10 cellular contexts compared by ENCODE assay signal in genomic region chr3:136186330-136186729, GRCh38. TPM values are rescaled to one million over a fixed set of nuclear protein-coding genes. Genes with fewer than 3 reads are reported as not detected.
DNase-seq lines count a peak whose midpoint lies in the region; ATAC-seq and TF ChIP-seq lines count a peak whose summit lies in the region.
"Had no signal": no experiment of that assay in that cellular context is flagged by ENCODE, and none has a peak within 500 bp of the region (broad histone marks: within the 10 kb centered on the region; RNA-seq: fewer than 3 reads in every experiment).

No MANE protein-coding gene starts in this region.

- intact Hi-C loops in esophagus squamous epithelium (cut with DNase I): no loop called here

- H3K27ac ChIP-seq in neutrophil (peak overlapping the region; percentile 64), esophagus squamous epithelium (peak overlapping the region in 2 of 4 donors; percentile 1 to 38)

- peak; percentile 63 for ATAC-seq in HG02885 (IDR thresholded peaks at IDR 0.05; ENCODE audit: poor library complexity, unreplicated experiment)
- no peak for ATAC-seq in GM19023 (IDR thresholded peaks at IDR 0.05; ENCODE audit: unreplicated experiment)

- no peak for TF ChIP-seq POLR2A in esophagus squamous epithelium (IDR thresholded peaks at IDR 0.05)

- no peaks in the 10 kb centered on the region for H3K9me3 ChIP-seq in neutrophil
- H3K9me3 ChIP-seq in esophagus squamous epithelium: no peaks in the 10 kb centered on the region

- DNase-seq in NCI-H345 (lab: John Stamatoyannopoulos, UW): peak; percentile 4
- no peak for DNase-seq in NCI-H345 treated with DMSO at 0.1 percent for 48 hours (lab: John Stamatoyannopoulos, UW; ENCODE audit: unreplicated experiment)
- DNase-seq in activated gamma-delta T cell treated with anti-CD3 and anti-CD28 coated beads, Interleukin-2, amount 50 U/mL, for 16 hours (ENCODE audit: low read depth): peak; percentile 14
- DNase-seq in esophagus squamous epithelium (lab: John Stamatoyannopoulos, UW): no peak
- no peak for DNase-seq in superior temporal gyrus (ENCODE audit: extremely low spot score)
- DNase-seq: central memory CD4-positive, alpha-beta T cell; SHP77 treated with DMSO at 0.1 percent for 48 hours had no signal

- H3K27me3 ChIP-seq in neutrophil (no peaks in the 10 kb centered on the region), esophagus squamous epithelium (no peaks in the 10 kb centered on the region)

- TF ChIP-seq CTCF in neutrophil (IDR thresholded peaks at IDR 0.05): no peak
- no peak for TF ChIP-seq CTCF in esophagus squamous epithelium (IDR thresholded peaks at IDR 0.05)

- H3K36me3 ChIP-seq in neutrophil: no peaks in the 10 kb centered on the region
- H3K36me3 ChIP-seq in esophagus squamous epithelium: no peaks in the 10 kb centered on the region

- peaks cover 49% of the 10 kb centered on the region in 2 experiments for H3K4me1 ChIP-seq in neutrophil (ENCODE audit: control insufficient read depth in 1 of 2, insufficient read depth in 1 of 2, low read depth in 1 of 2, low read length in 1 of 2)
- peaks cover 21 to 96% (median 53%) of the 10 kb centered on the region in 3 donors for H3K4me1 ChIP-seq in esophagus squamous epithelium

- peak overlapping the region in 1 of 2 experiments; percentile 16 for H3K4me3 ChIP-seq in neutrophil (ENCODE audit: low read depth in 1 of 2, low read length in 1 of 2)
- peak overlapping the region in 1 of 4 donors; percentile 8 for H3K4me3 ChIP-seq in esophagus squamous epithelium

- WGBS in esophagus squamous epithelium, 2 donors: 33 to 38% methylated on average over 2 to 3 of the region's 3 CpGs

RNA-seq across cellular contexts. Expression of gene MSL2, which starts 9.8 kb away (rescaled TPM):
- total RNA-seq in esophagus squamous epithelium: 10 to 100 TPM; 12.9 to 24.8 (median 16.5) TPM

Comparison
In these comparisons a context has a peak if more than half of its experiments do, and no peak if none do; other contexts are left out.
1. DNase-seq: peak in NCI-H345 (single experiment) and activated gamma-delta T cell treated with anti-CD3 and anti-CD28 coated beads, Interleukin-2, amount 50 U/mL, for 16 hours (single experiment); none in NCI-H345 treated with DMSO at 0.1 percent for 48 hours (single experiment), esophagus squamous epithelium (single experiment) and superior temporal gyrus (single experiment).